Comparison of ENCODE assay signal across 8 cellular contexts in genomic region chr18:55589625-55590291, GRCh38. TPM values are rescaled to one million over a fixed set of nuclear protein-coding genes. Genes with fewer than 3 reads are reported as not detected.
DNase-seq lines count a peak whose midpoint lies in the region; ATAC-seq and TF ChIP-seq lines count a peak whose summit lies in the region.

No MANE protein-coding gene starts in this region.

- peak overlapping the region; percentile 17 for H3K27ac ChIP-seq in duodenal mucosa (ENCODE audit: low read depth, low read length)
- peak overlapping the region; percentile 31 to 76 for H3K27ac ChIP-seq in liver (ENCODE audit: low read depth in 1 of 2, low read length in 2 of 2)

- 4% methylated on average over 37 of the region's 37 CpGs for WGBS in liver

- DNase-seq in AG09309 (ENCODE audit: low read depth) (peak; percentile 81), NCI-H524 treated with DMSO at 0.1 percent for 48 hours (lab: John Stamatoyannopoulos, UW) (peak; percentile 84)
- DNase-seq in activated CD4-positive, alpha-beta T cell treated with anti-CD3 and anti-CD28 coated beads, Interleukin-2, amount 50 U/mL, for 48 hours: peak; percentile 60 to 69
- peak; percentile 36 to 66 for DNase-seq in stimulated activated CD4-positive, alpha-beta T cell treated with anti-CD3 and anti-CD28 coated beads, Interleukin-2, amount 100 ng/mL, for 48 hours

- no peak for TF ChIP-seq CTCF in AG09309 (IDR thresholded peaks at IDR 0.05; ENCODE audit: control insufficient read depth, insufficient read depth, low read depth, low read length, missing control alignments)
- TF ChIP-seq CTCF in liver (IDR thresholded peaks at IDR 0.05; ENCODE audit: low read depth, low read length, missing input control): no peak

- H3K4me3 ChIP-seq in AG09309 (ENCODE audit: control insufficient read depth, low read depth, low read length) (peak overlapping the region; percentile 73), duodenal mucosa (ENCODE audit: low read depth in 1 of 2, low read length in 2 of 2) (peak overlapping the region; percentile 60 to 75), liver (ENCODE audit: low read depth in 1 of 3, low read length in 3 of 3) (peak overlapping the region; percentile 73 to 90 (median 77))

- ATAC-seq in GM19043 (IDR thresholded peaks at IDR 0.05; ENCODE audit: low read depth, unreplicated experiment): peak; percentile 72
- ATAC-seq in HG03432 (IDR thresholded peaks at IDR 0.05; ENCODE audit: unreplicated experiment): peak; percentile 91

- H3K36me3 ChIP-seq in duodenal mucosa (ENCODE audit: control insufficient read depth in 1 of 2, insufficient read depth in 2 of 2, low read length in 2 of 2) (no peaks in the 10 kb centered on the region), liver (ENCODE audit: control insufficient read depth in 4 of 4, insufficient read depth in 3 of 4, low read depth in 1 of 4, low read length in 3 of 4) (no peaks in the 10 kb centered on the region)

- no peaks in the 10 kb centered on the region for H3K9me3 ChIP-seq in duodenal mucosa (ENCODE audit: control insufficient read depth in 1 of 2, low read length in 2 of 2)
- H3K9me3 ChIP-seq in liver (ENCODE audit: control insufficient read depth in 4 of 4, low read length in 3 of 4): no peaks in the 10 kb centered on the region

- peak; percentile 40 to 55 for TF ChIP-seq RAD21 in liver (IDR thresholded peaks at IDR 0.05)

- H3K4me1 ChIP-seq in duodenal mucosa (ENCODE audit: control insufficient read depth in 1 of 2, insufficient read depth in 2 of 2, low read length in 2 of 2) (no peaks in the 10 kb centered on the region), liver (ENCODE audit: control insufficient read depth in 4 of 4, insufficient read depth in 4 of 4, low read length in 3 of 4) (peaks cover 2 to 9% (median 7%) of the 10 kb centered on the region in 4 donors)

- H3K9ac ChIP-seq in duodenal mucosa (ENCODE audit: low read depth in 1 of 2, low read length in 2 of 2) (peak overlapping the region in 1 of 2 donors; percentile 59), liver (ENCODE audit: low read depth in 1 of 2, low read length in 2 of 2) (peak overlapping the region; percentile 8 to 86)

- peaks cover 0 to 20% of the 10 kb centered on the region in 2 donors for H3K27me3 ChIP-seq in duodenal mucosa (ENCODE audit: control insufficient read depth in 1 of 2, insufficient read depth in 2 of 2, low read length in 2 of 2)
- H3K27me3 ChIP-seq in liver (ENCODE audit: control insufficient read depth in 4 of 4, insufficient read depth in 4 of 4, low read length in 3 of 4): peaks cover 0 to 2% (median 0%) of the 10 kb centered on the region in 4 donors

TF ChIP-seq in liver, 16 proteins besides CTCF, POLR2A, EP300 and RAD21:
- peak; percentile 79 for TF ChIP-seq TAF1 (conservative IDR thresholded peaks at IDR 0.05)
- TF ChIP-seq FOXA1 (IDR thresholded peaks at IDR 0.05): peak; percentile 38
- TF ChIP-seq ATF3 (IDR thresholded peaks at IDR 0.05): no peak
- TF ChIP-seq GABPA (IDR thresholded peaks at IDR 0.05 in 1 of 2, conservative IDR thresholded peaks at IDR 0.05 in 1 of 2): peak; percentile 13 to 64
- peak; percentile 34 for TF ChIP-seq ZBTB33 (IDR thresholded peaks at IDR 0.05)
- no peak for TF ChIP-seq HNF4G (IDR thresholded peaks at IDR 0.05)
- peak; percentile 99 for TF ChIP-seq YY1 (IDR thresholded peaks at IDR 0.05)
- no peak for TF ChIP-seq MAX (IDR thresholded peaks at IDR 0.05)
- peak; percentile 61 for TF ChIP-seq REST (IDR thresholded peaks at IDR 0.05)
- TF ChIP-seq NR2F2 (IDR thresholded peaks at IDR 0.05): no peak
- no peak for TF ChIP-seq RXRA (IDR thresholded peaks at IDR 0.05)
- TF ChIP-seq FOXA2 (IDR thresholded peaks at IDR 0.05): peak; percentile 19
- TF ChIP-seq EGR1 (IDR thresholded peaks at IDR 0.05; ENCODE audit: low read depth in 2 of 2): no peak
- peak; percentile 69 for TF ChIP-seq SP1 (IDR thresholded peaks at IDR 0.05)
- TF ChIP-seq JUND (IDR thresholded peaks at IDR 0.05): peak in 1 of 2 donors; percentile 46
- TF ChIP-seq HNF4A (conservative IDR thresholded peaks at IDR 0.05): peak in 1 of 2 donors; percentile 26

RNA-seq across cellular contexts. Expression of gene TCF4, which starts 1.8 kb away (rescaled TPM):
- total RNA-seq in liver: 10 to 100 TPM; 14.6 to 15.3 TPM
- 1 to 10 TPM; 4.3 to 8.5 TPM for polyA plus RNA-seq in liver

Comparison
In these comparisons a context has a peak if more than half of its experiments do, and no peak if none do; other contexts are left out.
1. Peak in every context shown above with its lines: DNase-seq, ATAC-seq, H3K4me3 ChIP-seq and H3K27ac ChIP-seq.